1 cellular context compared by ENCODE assay signal in the genomic region with DNA sequence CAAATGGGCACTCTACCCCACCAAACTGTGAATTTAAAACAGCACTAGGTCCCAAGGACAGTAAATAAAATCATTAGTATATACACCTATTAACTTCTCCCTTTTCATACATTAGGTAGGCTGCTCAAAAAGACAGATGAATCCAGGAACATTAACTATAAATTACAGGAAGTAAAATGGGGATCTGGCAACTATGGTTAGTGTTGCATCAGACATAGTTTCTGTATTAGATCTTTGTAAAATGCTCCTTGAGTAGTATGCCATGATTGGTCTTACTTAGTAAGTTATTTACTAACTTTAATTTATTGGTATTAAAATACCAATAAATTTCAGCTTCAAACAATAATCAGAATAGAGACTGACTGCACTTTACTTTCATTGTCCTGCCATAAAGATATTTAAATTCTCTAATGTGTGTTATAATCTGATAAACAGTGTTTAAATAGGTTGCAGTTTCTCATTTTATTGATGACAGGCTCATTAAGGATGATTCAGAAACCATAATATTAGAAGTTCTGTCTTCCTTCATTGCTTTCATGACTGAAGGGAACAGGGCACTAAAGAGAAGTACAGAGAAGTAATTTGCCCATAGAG.
A peak's percentile ranks its signal among the peaks of the same experiment; 100 is the strongest.
TF ChIP-seq lines count a peak whose summit lies in the region.

No MANE protein-coding gene starts in this region.

TF ChIP-seq in HepG2, 621 proteins besides CTCF, POLR2A, EP300 and RAD21 (continued from another document):
- TF ChIP-seq, protein P1, sequence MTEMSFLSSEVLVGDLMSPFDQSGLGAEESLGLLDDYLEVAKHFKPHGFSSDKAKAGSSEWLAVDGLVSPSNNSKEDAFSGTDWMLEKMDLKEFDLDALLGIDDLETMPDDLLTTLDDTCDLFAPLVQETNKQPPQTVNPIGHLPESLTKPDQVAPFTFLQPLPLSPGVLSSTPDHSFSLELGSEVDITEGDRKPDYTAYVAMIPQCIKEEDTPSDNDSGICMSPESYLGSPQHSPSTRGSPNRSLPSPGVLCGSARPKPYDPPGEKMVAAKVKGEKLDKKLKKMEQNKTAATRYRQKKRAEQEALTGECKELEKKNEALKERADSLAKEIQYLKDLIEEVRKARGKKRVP (CRISPR knock-in tag; IDR thresholded peaks at IDR 0.05), result peak in 1 of 2 experiments; percentile 51; a peak in 1 of 4 replicates
